ENCODE assay signal across 1 cellular context in genomic region chr1:182575540-182576149, GRCh38.
A peak's percentile ranks its signal among the peaks of the same experiment; 100 is the strongest.
TF ChIP-seq lines count a peak whose summit lies in the region.

No MANE protein-coding gene starts in this region.

TF ChIP-seq in IMR-90, 13 proteins besides CTCF, POLR2A, EP300 and RAD21:
- TF ChIP-seq CEBPB (IDR thresholded peaks at IDR 0.05; ENCODE audit: low read depth, low read length) (peak; percentile 88), USF2 (IDR thresholded peaks at IDR 0.05; ENCODE audit: low read depth, low read length) (no peak), RFX5 (IDR thresholded peaks at IDR 0.05; ENCODE audit: low read depth, low read length) (no peak)
